20 cellular contexts compared by ENCODE assay signal in genomic region chr3:100463646-100464155, GRCh38.
"Had no signal": no experiment of that assay in that cellular context is flagged by ENCODE, and none has a peak within 500 bp of the region (broad histone marks: within the 10 kb centered on the region; RNA-seq: fewer than 3 reads in every experiment).

No MANE protein-coding gene starts in this region.

- H3K4me3 ChIP-seq: body of pancreas, cardiac muscle cell, coronary artery, dorsolateral prefrontal cortex, gastroesophageal sphincter, lower lobe of right lung, skin epidermis, thoracic aorta, uterus had no signal

- H3K4me1 ChIP-seq: gastroesophageal sphincter, lower lobe of right lung, uterus had no signal

- H3K36me3 ChIP-seq: cardiac muscle cell, gastroesophageal sphincter, lower lobe of right lung, neutrophil, thoracic aorta, uterus had no signal

- H3K27me3 ChIP-seq: body of pancreas, cardiac muscle cell, dorsolateral prefrontal cortex, gastroesophageal sphincter, neutrophil, uterus had no signal

- H3K9me3 ChIP-seq: body of pancreas, lower lobe of right lung, neutrophil, thoracic aorta, uterus had no signal

- DNase-seq: activated CD4-positive, alpha-beta T cell treated with anti-CD3 and anti-CD28 coated beads, Interleukin-2, amount 50 U/mL, for 48 hours; activated CD8-positive, alpha-beta memory T cell treated with anti-CD3 and anti-CD28 coated beads for 24 hours; activated effector memory CD4-positive, alpha-beta T cell treated with Interleukin-2 at 50 U/mL for 16 hours; activated naive CD4-positive, alpha-beta T cell treated with Interleukin-2 at 50 U/mL for 16 hours; aorta; effector memory CD4-positive, alpha-beta T cell; kidney; lower lobe of right lung; stimulated activated CD4-positive, alpha-beta T cell treated with anti-CD3 and anti-CD28 coated beads, Interleukin-12 subunit alpha, Interleukin-12 subunit beta, amount 100 ng/mL, for 4 hours; stimulated activated CD4-positive, alpha-beta T cell treated with anti-CD3 and anti-CD28 coated beads, Interleukin-4, amount 100 ng/mL, for 24 hours had no signal

- H3K27ac ChIP-seq: body of pancreas, cardiac muscle cell, coronary artery, dorsolateral prefrontal cortex, gastroesophageal sphincter, lower lobe of right lung, neutrophil, skin epidermis, thoracic aorta, uterus, VCaP had no signal
